8 cellular contexts compared by ENCODE assay signal in the genomic region with DNA sequence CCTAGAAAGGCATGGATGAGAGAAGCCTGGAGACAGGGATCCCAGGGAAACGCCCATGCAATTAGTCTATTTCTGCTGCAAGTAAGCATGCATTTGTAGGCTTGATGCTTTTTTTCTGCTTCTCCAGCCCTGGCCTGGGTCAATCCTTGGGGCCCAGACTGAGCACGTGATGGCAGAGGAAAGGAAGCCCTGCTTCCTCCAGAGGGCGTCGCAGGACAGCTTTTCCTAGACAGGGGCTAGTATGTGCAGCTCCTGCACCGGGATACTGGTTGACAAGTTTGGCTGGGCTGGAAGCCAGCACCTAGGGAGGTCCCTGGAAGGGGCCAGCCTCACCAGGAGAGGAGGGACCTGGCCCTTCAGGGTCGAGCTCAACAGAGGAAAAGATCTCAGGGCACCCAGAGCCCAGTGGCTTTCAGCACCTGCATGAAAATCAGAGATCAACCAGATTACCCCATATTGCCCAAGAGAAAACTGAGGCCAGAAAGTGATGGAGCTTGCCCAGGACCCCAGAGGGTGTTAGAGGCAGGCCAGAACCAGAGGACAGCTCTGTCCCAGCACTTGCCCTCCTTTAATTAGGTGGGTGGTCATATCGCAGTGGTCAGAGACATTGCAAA.
A peak's percentile ranks its signal among the peaks of the same experiment; 100 is the strongest.
DNase-seq lines count a peak whose midpoint lies in the region; ATAC-seq and TF ChIP-seq lines count a peak whose summit lies in the region.

No MANE protein-coding gene starts in this region.

- TF ChIP-seq CTCF in HEK293 (tag by site-specific recombination; IDR thresholded peaks at IDR 0.05) (peak; percentile 72), WI38 (IDR thresholded peaks at IDR 0.05; ENCODE audit: low read depth, low read length) (peak; percentile 66), fibroblast of villous mesenchyme (IDR thresholded peaks at IDR 0.05; ENCODE audit: insufficient read depth, low read depth, low read length) (peak; percentile 91)

- H3K4me1 ChIP-seq in HEK293 (ENCODE audit: control insufficient read depth, insufficient read depth, low read length): 0 out of 2 replicates have a peak, but pooled peaks cover 2% of the 10 kb centered on the region

- H3K27ac ChIP-seq in HEK293 (ENCODE audit: extremely low read depth, low read depth, low read length): no peak overlapping the region

- CTCF ChIA-PET in HEK293 (lab: Yijun Ruan, JAX): interaction anchor here (0.6 to 3.9 kb wide), 46 partner anchors 12 to 1478 kb away, joined by 3 to 25 read pairs (median 3); no protein-coding TSS in a partner anchor

- ATAC-seq in HG03095 (IDR thresholded peaks at IDR 0.05; ENCODE audit: unreplicated experiment): no peak
- ATAC-seq in GM19324 (IDR thresholded peaks at IDR 0.05; ENCODE audit: low FRiP score, unreplicated experiment): no peak

- DNase-seq in ELF-1 (ENCODE audit: low read depth, low spot score) (peak; percentile 94), NCI-H1930 (lab: John Stamatoyannopoulos, UW) (peak; percentile 50 to 61), fibroblast of villous mesenchyme (ENCODE audit: low read depth) (peak; percentile 85), nucleus accumbens (lab: John Stamatoyannopoulos, UW) (peak in 37 of 56 donors; percentile 1 to 63 (median 7))

- no peaks in the 10 kb centered on the region for H3K36me3 ChIP-seq in HEK293 (ENCODE audit: control insufficient read depth in 2 of 2, insufficient read depth in 1 of 2, low read length in 2 of 2)

- H3K9me3 ChIP-seq in HEK293 (ENCODE audit: control insufficient read depth, insufficient read depth, low read depth, low read length): no peaks in the 10 kb centered on the region

- H3K4me3 ChIP-seq in HEK293 (ENCODE audit: low read depth, low read length): no peak overlapping the region
- H3K4me3 ChIP-seq in WI38 (ENCODE audit: low read depth, low read length): no peak overlapping the region
- H3K4me3 ChIP-seq in fibroblast of villous mesenchyme (ENCODE audit: low read depth, low read length): no peak overlapping the region

- POLR2A ChIA-PET in HEK293 (lab: Yijun Ruan, JAX): no interaction called here

TF ChIP-seq in HEK293, 187 proteins besides CTCF, POLR2A, EP300 and RAD21:
- TF ChIP-seq ZNF155 (tag by site-specific recombination; IDR thresholded peaks at IDR 0.05) (no peak), SCRT2 (tag by site-specific recombination; IDR thresholded peaks at IDR 0.05) (peak; percentile 14; the same call in 1 of the 2 replicates), ZNF654 (tag by site-specific recombination; IDR thresholded peaks at IDR 0.05; ENCODE audit: low read depth) (peak; percentile 81), ZNF600 (tag by site-specific recombination; IDR thresholded peaks at IDR 0.05) (peak; percentile 54; the same call in 1 of the 2 replicates), ZNF350 (tag by site-specific recombination; IDR thresholded peaks at IDR 0.05) (no peak), IKZF3 (tag by site-specific recombination; IDR thresholded peaks at IDR 0.05) (peak; percentile 60; the same call in 1 of the 2 replicates), SP2 (tag by site-specific recombination; IDR thresholded peaks at IDR 0.05) (0 out of 2 replicates have a peak, but pooled peaks have one; percentile 5), ZNF37A (tag by site-specific recombination; IDR thresholded peaks at IDR 0.05) (no peak), ZSCAN30 (tag by site-specific recombination; IDR thresholded peaks at IDR 0.05) (0 out of 2 replicates have a peak, but pooled peaks have one; percentile 46), GLIS1 (tag by site-specific recombination; IDR thresholded peaks at IDR 0.05) (peak; percentile 77), ZNF341 (tag by site-specific recombination; IDR thresholded peaks at IDR 0.05; ENCODE audit: low read depth) (peak; percentile 46; the same call in 1 of the 2 replicates), ZNF10 (tag by site-specific recombination; IDR thresholded peaks at IDR 0.05) (peak; percentile 90)
- TF ChIP-seq, protein P1, sequence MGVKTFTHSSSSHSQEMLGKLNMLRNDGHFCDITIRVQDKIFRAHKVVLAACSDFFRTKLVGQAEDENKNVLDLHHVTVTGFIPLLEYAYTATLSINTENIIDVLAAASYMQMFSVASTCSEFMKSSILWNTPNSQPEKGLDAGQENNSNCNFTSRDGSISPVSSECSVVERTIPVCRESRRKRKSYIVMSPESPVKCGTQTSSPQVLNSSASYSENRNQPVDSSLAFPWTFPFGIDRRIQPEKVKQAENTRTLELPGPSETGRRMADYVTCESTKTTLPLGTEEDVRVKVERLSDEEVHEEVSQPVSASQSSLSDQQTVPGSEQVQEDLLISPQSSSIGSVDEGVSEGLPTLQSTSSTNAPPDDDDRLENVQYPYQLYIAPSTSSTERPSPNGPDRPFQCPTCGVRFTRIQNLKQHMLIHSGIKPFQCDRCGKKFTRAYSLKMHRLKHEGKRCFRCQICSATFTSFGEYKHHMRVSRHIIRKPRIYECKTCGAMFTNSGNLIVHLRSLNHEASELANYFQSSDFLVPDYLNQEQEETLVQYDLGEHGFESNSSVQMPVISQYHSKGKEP (tag by site-specific recombination; IDR thresholded peaks at IDR 0.05): 0 out of 2 replicates have a peak, but pooled peaks have one; percentile 20

Comparison
In these comparisons a context has a peak if more than half of its experiments do, and no peak if none do; other contexts are left out.
1. DNase-seq: peak in every context shown above with its lines; median percentile 94 in ELF-1; 85 in fibroblast of villous mesenchyme; 56 in NCI-H1930; 7 in nucleus accumbens.